ENCODE assay signal across 23 cellular contexts in the genomic region with DNA sequence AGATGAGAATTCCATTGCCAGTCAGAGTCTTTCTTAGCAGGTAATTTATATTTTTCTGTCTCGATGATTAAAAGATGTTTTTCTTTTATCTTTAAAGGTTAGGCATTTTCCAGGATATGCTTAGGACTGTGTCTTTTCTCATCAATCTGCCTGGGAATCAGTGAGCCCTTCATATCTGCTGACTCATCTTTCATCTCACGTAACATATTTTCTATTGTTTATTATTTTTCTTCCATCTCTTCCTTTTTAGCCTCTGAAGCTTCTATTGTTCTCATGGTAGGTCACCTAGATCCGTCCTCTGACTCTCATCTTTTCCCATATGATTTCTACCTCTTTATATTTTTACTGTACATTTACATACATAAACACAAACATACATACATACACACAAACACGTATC. TPM values are rescaled to one million over a fixed set of nuclear protein-coding genes. Genes with fewer than 3 reads are reported as not detected.
A peak's percentile ranks its signal among the peaks of the same experiment; 100 is the strongest.
DNase-seq lines count a peak whose midpoint lies in the region; ATAC-seq and TF ChIP-seq lines count a peak whose summit lies in the region.
"Had no signal": no experiment of that assay in that cellular context is flagged by ENCODE, and none has a peak within 500 bp of the region (broad histone marks: within the 10 kb centered on the region; RNA-seq: fewer than 3 reads in every experiment).

No MANE protein-coding gene starts in this region.

- no peak overlapping the region for H3K4me3 ChIP-seq in SK-N-SH (ENCODE audit: low read depth in 2 of 2, low read length in 1 of 2)
- H3K4me3 ChIP-seq in osteoblast (ENCODE audit: insufficient read depth, low read length), result no peak overlapping the region

- H3K4me1 ChIP-seq in SK-N-SH (ENCODE audit: control insufficient read depth in 1 of 2, insufficient read depth in 2 of 2, low read depth in 1 of 2, low read length in 1 of 2) (no peaks in the 10 kb centered on the region), osteoblast (ENCODE audit: insufficient read depth, low read length) (no peaks in the 10 kb centered on the region)

- H2AFZ ChIP-seq in SK-N-SH (ENCODE audit: low read depth) (0 out of 2 replicates have a peak overlapping the region, but pooled peaks have one; percentile 6), osteoblast (ENCODE audit: low read length) (no peak overlapping the region)

- H4K20me1 ChIP-seq in SK-N-SH (ENCODE audit: insufficient read depth) (no peaks in the 10 kb centered on the region), osteoblast (ENCODE audit: insufficient read depth, low read length) (no peaks in the 10 kb centered on the region)

- no peak for TF ChIP-seq CTCF in SK-N-SH (IDR thresholded peaks at IDR 0.05)
- TF ChIP-seq CTCF in osteoblast (IDR thresholded peaks at IDR 0.05; ENCODE audit: extremely low read depth, low read depth, low read length), result no peak

- H3K79me2 ChIP-seq in SK-N-SH (ENCODE audit: insufficient read depth), result no peaks in the 10 kb centered on the region; the same call in 1 of the 2 replicates
- H3K79me2 ChIP-seq in osteoblast (ENCODE audit: insufficient read depth, low read length), result no peaks in the 10 kb centered on the region

- H3F3A ChIP-seq in SK-N-SH (replicated peaks; ENCODE audit: insufficient read depth), result no peaks in the 10 kb centered on the region

- H3K36me3 ChIP-seq in SK-N-SH (replicated peaks in 1 of 2; ENCODE audit: control insufficient read depth in 1 of 2, insufficient read depth in 2 of 2, low read length in 1 of 2) (peaks cover 7 to 39% of the 10 kb centered on the region in 2 experiments), osteoblast (ENCODE audit: insufficient read depth, low read length) (peaks cover 9% of the 10 kb centered on the region)

- no peak overlapping the region for H3K9ac ChIP-seq in SK-N-SH

- POLR2A ChIA-PET in SK-N-SH (lab: Yijun Ruan, JAX), result no interaction called here

- WGBS in SK-N-SH (ENCODE audit: low lambda C conversion rate), result 85% methylated on average over 4 of the region's 4 CpGs

- no peaks in the 10 kb centered on the region for H3K27me3 Mint-ChIP-seq in stimulated activated naive CD8-positive, alpha-beta T cell treated with anti-CD3 and anti-CD28 coated beads, Interleukin-15, Interleukin-2, amounts not matched to agents 100 ng/mL and 50 ng/mL, for 24 hours
- no peaks in the 10 kb centered on the region for H3K27me3 Mint-ChIP-seq in stimulated activated naive CD8-positive, alpha-beta T cell treated with anti-CD3 and anti-CD28 coated beads, Interleukin-15, amount 100 ng/mL, for 72 hours

- H3K27ac Mint-ChIP-seq in stimulated activated naive CD8-positive, alpha-beta T cell treated with anti-CD3 and anti-CD28 coated beads, Interleukin-15, Interleukin-2, amounts not matched to agents 100 ng/mL and 50 ng/mL, for 24 hours, result peak overlapping the region; percentile 34
- peak overlapping the region in 1 of 2 donors; percentile 16 for H3K27ac Mint-ChIP-seq in stimulated activated naive CD8-positive, alpha-beta T cell treated with anti-CD3 and anti-CD28 coated beads, Interleukin-15, amount 100 ng/mL, for 72 hours

- ATAC-seq in SK-N-SH treated with all-trans-retinoic acid at 6 μM for 48 hours (no peak), left lobe of liver (no peak), GM21717 (IDR thresholded peaks at IDR 0.05; ENCODE audit: unreplicated experiment) (no peak)
- no peak for ATAC-seq in stimulated activated naive CD8-positive, alpha-beta T cell treated with anti-CD3 and anti-CD28 coated beads, Interleukin-15, amount 100 ng/mL, for 72 hours

- TF ChIP-seq EP300 in SK-N-SH (IDR thresholded peaks at IDR 0.05; ENCODE audit: borderline replicate concordance in 1 of 2, low read depth in 1 of 2, low read length in 1 of 2), result no peak

- TF ChIP-seq RAD21 in SK-N-SH (IDR thresholded peaks at IDR 0.05; ENCODE audit: low read length), result no peak

- CTCF ChIA-PET in SK-N-SH (lab: Yijun Ruan, JAX), result no interaction called here

- H3K9me3 ChIP-seq in SK-N-SH (no peaks in the 10 kb centered on the region), osteoblast (ENCODE audit: low read depth, low read length) (no peaks in the 10 kb centered on the region)

- no peaks in the 10 kb centered on the region for H3K9me3 Mint-ChIP-seq in stimulated activated naive CD8-positive, alpha-beta T cell treated with anti-CD3 and anti-CD28 coated beads, Interleukin-15, Interleukin-2, amounts not matched to agents 100 ng/mL and 50 ng/mL, for 24 hours
- H3K9me3 Mint-ChIP-seq in stimulated activated naive CD8-positive, alpha-beta T cell treated with anti-CD3 and anti-CD28 coated beads, Interleukin-15, amount 100 ng/mL, for 72 hours, result no peaks in the 10 kb centered on the region
- H3K9me3 Mint-ChIP-seq: CD14-positive monocyte had no signal

- peaks cover 23% of the 10 kb centered on the region for H3K36me3 Mint-ChIP-seq in stimulated activated naive CD8-positive, alpha-beta T cell treated with anti-CD3 and anti-CD28 coated beads, Interleukin-15, Interleukin-2, amounts not matched to agents 100 ng/mL and 50 ng/mL, for 24 hours (ENCODE audit: low read depth)

- H3K4me3 Mint-ChIP-seq in stimulated activated naive CD8-positive, alpha-beta T cell treated with anti-CD3 and anti-CD28 coated beads, Interleukin-15, Interleukin-2, amounts not matched to agents 100 ng/mL and 50 ng/mL, for 24 hours, result no peak overlapping the region
- no peak overlapping the region for H3K4me3 Mint-ChIP-seq in stimulated activated naive CD8-positive, alpha-beta T cell treated with anti-CD3 and anti-CD28 coated beads, Interleukin-15, amount 100 ng/mL, for 72 hours
- H3K4me3 Mint-ChIP-seq: CD14-positive monocyte had no signal

- H3K4me1 Mint-ChIP-seq in stimulated activated naive CD8-positive, alpha-beta T cell treated with anti-CD3 and anti-CD28 coated beads, Interleukin-15, Interleukin-2, amounts not matched to agents 100 ng/mL and 50 ng/mL, for 24 hours (ENCODE audit: low read depth), result peaks cover 8% of the 10 kb centered on the region
- H3K4me1 Mint-ChIP-seq in stimulated activated naive CD8-positive, alpha-beta T cell treated with anti-CD3 and anti-CD28 coated beads, Interleukin-15, amount 100 ng/mL, for 72 hours, result peaks cover 9% of the 10 kb centered on the region
- H3K4me1 Mint-ChIP-seq: CD14-positive monocyte had no signal

- DNase-seq in SK-N-SH (no peak), lung microvascular endothelial cell (ENCODE audit: low read depth in 2 of 2) (peak; percentile 55 to 69), osteoblast (ENCODE audit: insufficient read length, low spot score, missing footprints) (no peak), left lobe of liver (ENCODE audit: low spot score) (no peak)
- no peak for DNase-seq in stimulated activated naive CD8-positive, alpha-beta T cell treated with anti-CD3 and anti-CD28 coated beads, Interleukin-15, amount 100 ng/mL, for 72 hours
- DNase-seq: DMS 273 treated with DMSO at 0.1 percent for 48 hours, DND-41, NCI-H1417 treated with DMSO at 0.1 percent for 48 hours, NCI-H187 treated with DMSO at 0.1 percent for 48 hours, NCI-H2227 treated with DMSO at 0.1 percent for 48 hours, NCI-H510A treated with DMSO at 0.1 percent for 48 hours, NCI-H82, OCI-M1, SIG-M5 had no signal

- no peak overlapping the region for H3K4me2 ChIP-seq in SK-N-SH
- no peak overlapping the region for H3K4me2 ChIP-seq in osteoblast (ENCODE audit: insufficient read depth, low read length)

- no peak overlapping the region for H3K27ac ChIP-seq in SK-N-SH (ENCODE audit: low read depth in 2 of 2, low read length in 1 of 2)
- no peak overlapping the region for H3K27ac ChIP-seq in osteoblast (ENCODE audit: low read depth, low read length)
- H3K27ac ChIP-seq: 22Rv1 had no signal

- no peaks in the 10 kb centered on the region for H3K9me2 ChIP-seq in SK-N-SH

- H3K27me3 ChIP-seq in SK-N-SH (ENCODE audit: insufficient read depth), result no peaks in the 10 kb centered on the region
- no peaks in the 10 kb centered on the region for H3K27me3 ChIP-seq in osteoblast (ENCODE audit: insufficient read depth, low read length)

TF ChIP-seq in SK-N-SH, 30 proteins besides CTCF, POLR2A, EP300 and RAD21 (continues in another document):
- TF ChIP-seq YY1 (IDR thresholded peaks at IDR 0.05; ENCODE audit: low read depth), result no peak
- TF ChIP-seq TAF1 (IDR thresholded peaks at IDR 0.05; ENCODE audit: borderline replicate concordance, low read depth, low read length), result no peak
- TF ChIP-seq FOSL2 (IDR thresholded peaks at IDR 0.05; ENCODE audit: borderline replicate concordance, low read depth), result no peak
- TF ChIP-seq USF1 (IDR thresholded peaks at IDR 0.05; ENCODE audit: borderline replicate concordance, low read depth), result no peak

TF ChIP-seq in SK-N-SH treated with all-trans-retinoic acid at 6 μM for 48 hours, 23 proteins besides CTCF, POLR2A, EP300 and RAD21 (continues in another document):
- TF ChIP-seq, protein P1, sequence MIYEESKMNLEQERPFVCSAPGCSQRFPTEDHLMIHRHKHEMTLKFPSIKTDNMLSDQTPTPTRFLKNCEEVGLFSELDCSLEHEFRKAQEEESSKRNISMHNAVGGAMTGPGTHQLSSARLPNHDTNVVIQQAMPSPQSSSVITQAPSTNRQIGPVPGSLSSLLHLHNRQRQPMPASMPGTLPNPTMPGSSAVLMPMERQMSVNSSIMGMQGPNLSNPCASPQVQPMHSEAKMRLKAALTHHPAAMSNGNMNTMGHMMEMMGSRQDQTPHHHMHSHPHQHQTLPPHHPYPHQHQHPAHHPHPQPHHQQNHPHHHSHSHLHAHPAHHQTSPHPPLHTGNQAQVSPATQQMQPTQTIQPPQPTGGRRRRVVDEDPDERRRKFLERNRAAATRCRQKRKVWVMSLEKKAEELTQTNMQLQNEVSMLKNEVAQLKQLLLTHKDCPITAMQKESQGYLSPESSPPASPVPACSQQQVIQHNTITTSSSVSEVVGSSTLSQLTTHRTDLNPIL (CRISPR knock-in tag; IDR thresholded peaks at IDR 0.05; ENCODE audit: low read depth), result no peak
- TF ChIP-seq OSR1 (CRISPR knock-in tag; IDR thresholded peaks at IDR 0.05) (no peak), SNAI2 (CRISPR knock-in tag; IDR thresholded peaks at IDR 0.05) (no peak), ARNTL (CRISPR knock-in tag; IDR thresholded peaks at IDR 0.05; ENCODE audit: borderline replicate concordance, low read depth) (no peak), ZFP3 (CRISPR knock-in tag; IDR thresholded peaks at IDR 0.05) (no peak), ESRRG (CRISPR knock-in tag; IDR thresholded peaks at IDR 0.05) (no peak), TOX (CRISPR knock-in tag; IDR thresholded peaks at IDR 0.05; ENCODE audit: borderline replicate concordance) (no peak)

RNA-seq across cellular contexts. Expression of gene CCDC28A, which starts 8.7 kb away (rescaled TPM):
- polyA plus RNA-seq in SK-N-SH (2012; rRNA removed), result 11.4 and 13.4 TPM in 2 replicates
- polyA plus RNA-seq in SK-N-SH (2012; cell fraction: cytosol; rRNA removed), result 15.6 and 25.7 TPM in 2 replicates
- polyA plus RNA-seq in SK-N-SH (2012; cell fraction: nucleus; rRNA removed), result 5.2 and 9.0 TPM in 2 replicates
- total RNA-seq in lung microvascular endothelial cell (13.7 and 16.6 TPM in 2 replicates), osteoblast (11.2 and 15.3 TPM in 2 replicates), left lobe of liver (16.5 TPM)

RNA-seq across cellular contexts. Expression of gene ECT2L, which starts 13.6 kb away (rescaled TPM):
- 0.02 TPM in 1 of 2 replicates, not detected in the other for polyA plus RNA-seq in SK-N-SH (2012; rRNA removed)
- 0.05 TPM in 1 of 2 replicates, not detected in the other for polyA plus RNA-seq in SK-N-SH (2012; cell fraction: cytosol; rRNA removed)
- 0.01 TPM in 2 replicates for polyA plus RNA-seq in SK-N-SH (2012; cell fraction: nucleus; rRNA removed)
- total RNA-seq in lung microvascular endothelial cell (under 0.01 TPM in 1 of 2 replicates, not detected in the other), osteoblast (under 0.01 TPM in 1 of 2 replicates, not detected in the other), left lobe of liver (not detected)
- total RNA-seq: G401, H4, MCF 10A, RPMI7951 had no signal
- polyA plus RNA-seq: CD14-positive monocyte had no signal

Comparison
In these comparisons a context has a peak if more than half of its experiments do, and no peak if none do; other contexts are left out.
1. DNase-seq: peak in lung microvascular endothelial cell (2 of 2); none in SK-N-SH (single experiment), stimulated activated naive CD8-positive, alpha-beta T cell treated with anti-CD3 and anti-CD28 coated beads, Interleukin-15, amount 100 ng/mL, for 72 hours (0 of 2), osteoblast (single experiment) and left lobe of liver (single experiment).